In genomic region chr12:123387508-123388217, GRCh38 we compare ENCODE assay signal across 1 cellular context.
A peak's percentile ranks its signal among the peaks of the same experiment; 100 is the strongest.
TF ChIP-seq lines count a peak whose summit lies in the region.

No MANE protein-coding gene starts in this region.

TF ChIP-seq in K562, 482 proteins besides CTCF, POLR2A, EP300 and RAD21 (continued from another document and continues in another):
- TF ChIP-seq JUND (IDR thresholded peaks at IDR 0.05; ENCODE audit: borderline replicate concordance, low read depth, low read length) (peak; percentile 38; the same call in 1 of the 2 replicates), JUND (tag; IDR thresholded peaks at IDR 0.05; ENCODE audit: borderline replicate concordance, low read depth, low read length) (no peak; the same call in 2 of the 3 replicates), CBX3 (IDR thresholded peaks at IDR 0.05; ENCODE audit: borderline replicate concordance in 1 of 2, low read length in 2 of 2) (0 out of 3 replicates have a peak, but pooled peaks of 1 of the 2 experiments have one; percentile 47), STAT5A (IDR thresholded peaks at IDR 0.05; ENCODE audit: borderline replicate concordance, low read length) (peak; percentile 75), FOXP4 (CRISPR knock-in tag; IDR thresholded peaks at IDR 0.05; ENCODE audit: borderline replicate concordance) (no peak), SMARCE1 (IDR thresholded peaks at IDR 0.05) (no peak; the same call in 1 of the 2 replicates), IFI16 (CRISPR knock-in tag; IDR thresholded peaks at IDR 0.05) (no peak), GTF2B (IDR thresholded peaks at IDR 0.05; ENCODE audit: extremely low read depth, insufficient read length) (no peak), NRF1 (conservative IDR thresholded peaks at IDR 0.05 in 1 of 2, IDR thresholded peaks at IDR 0.05 in 1 of 2) (peak; percentile 24 to 33; a peak in 2 of 4 replicates), SNIP1 (IDR thresholded peaks at IDR 0.05; ENCODE audit: low read depth) (0 out of 2 replicates have a peak, but pooled peaks have one; percentile 4), HDAC1 (IDR thresholded peaks at IDR 0.05) (peak in 1 of 2 experiments; percentile 76; a peak in 2 of 4 replicates), CHCHD3 (CRISPR knock-in tag; IDR thresholded peaks at IDR 0.05) (no peak), KHSRP (IDR thresholded peaks at IDR 0.05) (no peak), NR2C2 (CRISPR knock-in tag; IDR thresholded peaks at IDR 0.05) (peak; percentile 42; the same call in 1 of the 2 replicates), NR2C2 (tag; IDR thresholded peaks at IDR 0.05) (no peak; the same call in 1 of the 2 replicates), MYC (IDR thresholded peaks at IDR 0.05; ENCODE audit: low read depth, low read length) (0 out of 2 replicates have a peak, but pooled peaks have one; percentile 11), MYC (CRISPR knock-in tag; IDR thresholded peaks at IDR 0.05; ENCODE audit: borderline replicate concordance, low read depth) (no peak), NFRKB (IDR thresholded peaks at IDR 0.05; ENCODE audit: low read depth) (peak; percentile 46; the same call in 1 of the 2 replicates), ZBTB34 (CRISPR knock-in tag; IDR thresholded peaks at IDR 0.05) (0 out of 2 replicates have a peak, but pooled peaks have one; percentile 33), CTBP1 (IDR thresholded peaks at IDR 0.05; ENCODE audit: borderline replicate concordance) (peak; percentile 63), NFYB (IDR thresholded peaks at IDR 0.05; ENCODE audit: extremely low read depth, insufficient read length) (no peak), MECOM (CRISPR knock-in tag; IDR thresholded peaks at IDR 0.05) (no peak), NCOA1 (IDR thresholded peaks at IDR 0.05; ENCODE audit: low read depth) (peak; percentile 30; the same call in 1 of the 2 replicates), RFX5 (IDR thresholded peaks at IDR 0.05; ENCODE audit: low read depth, low read length) (peak; percentile 91; the same call in 1 of the 2 replicates), KLF16 (IDR thresholded peaks at IDR 0.05) (peak; percentile 86), ZNF511 (CRISPR knock-in tag; IDR thresholded peaks at IDR 0.05) (no peak), BHLHE40 (IDR thresholded peaks at IDR 0.05; ENCODE audit: low read length) (peak; percentile 4; the same call in 1 of the 2 replicates), ZNF263 (CRISPR knock-in tag; IDR thresholded peaks at IDR 0.05; ENCODE audit: borderline replicate concordance) (peak; percentile 31; the same call in 1 of the 2 replicates), MTF1 (CRISPR knock-in tag; IDR thresholded peaks at IDR 0.05; ENCODE audit: borderline replicate concordance) (no peak), PCBP2 (IDR thresholded peaks at IDR 0.05; ENCODE audit: low read depth, low read length, poor library complexity, severe bottlenecking) (no peak), GATAD2A (IDR thresholded peaks at IDR 0.05) (peak; percentile 23; the same call in 1 of the 2 replicates), SAFB (IDR thresholded peaks at IDR 0.05; ENCODE audit: borderline replicate concordance, low read depth, low read length) (no peak), CBFA2T3 (IDR thresholded peaks at IDR 0.05) (peak; percentile 94), SP1 (CRISPR knock-in tag; IDR thresholded peaks at IDR 0.05) (peak; percentile 79), ZNF780A (CRISPR knock-in tag; IDR thresholded peaks at IDR 0.05) (no peak), ARID3A (IDR thresholded peaks at IDR 0.05; ENCODE audit: borderline replicate concordance, low read depth, low read length) (no peak), PHB2 (IDR thresholded peaks at IDR 0.05; ENCODE audit: low read depth) (no peak), MIER1 (IDR thresholded peaks at IDR 0.05; ENCODE audit: low read depth) (0 out of 2 replicates have a peak, but pooled peaks have one; percentile 51), CBFA2T2 (conservative IDR thresholded peaks at IDR 0.05) (peak; percentile 87), PKNOX1 (IDR thresholded peaks at IDR 0.05) (peak; percentile 34; the same call in 1 of the 2 replicates), TEAD1 (CRISPR knock-in tag; IDR thresholded peaks at IDR 0.05) (peak in 1 of 2 experiments; percentile 62; a peak in 2 of 4 replicates), CREBBP (IDR thresholded peaks at IDR 0.05; ENCODE audit: low read depth, low read length) (no peak), CXXC5 (CRISPR knock-in tag; IDR thresholded peaks at IDR 0.05) (peak; percentile 21), KDM1A (IDR thresholded peaks at IDR 0.05) (peak; percentile 91 to 92), MAFF (IDR thresholded peaks at IDR 0.05; ENCODE audit: low read length) (peak; percentile 18; the same call in 1 of the 2 replicates), ETV6 (IDR thresholded peaks at IDR 0.05; ENCODE audit: borderline replicate concordance in 1 of 2, low read depth in 2 of 2, low read length in 1 of 2) (no peak), ETV6 (CRISPR knock-in tag; IDR thresholded peaks at IDR 0.05; ENCODE audit: borderline replicate concordance) (no peak), EGR1 (conservative IDR thresholded peaks at IDR 0.05) (peak; percentile 53), ZEB2 (IDR thresholded peaks at IDR 0.05) (peak; percentile 67), FOXA3 (CRISPR knock-in tag; conservative IDR thresholded peaks at IDR 0.05 in 1 of 2, IDR thresholded peaks at IDR 0.05 in 1 of 2) (peak; percentile 3 to 61; a peak in 1 of 4 replicates), SUPT5H (IDR thresholded peaks at IDR 0.05) (0 out of 2 replicates have a peak, but pooled peaks have one; percentile 17), ZNF175 (CRISPR knock-in tag; IDR thresholded peaks at IDR 0.05; ENCODE audit: low read depth) (no peak), RB1 (IDR thresholded peaks at IDR 0.05; ENCODE audit: low read depth) (0 out of 2 replicates have a peak, but pooled peaks have one; percentile 13), CC2D1A (IDR thresholded peaks at IDR 0.05) (peak; percentile 34; the same call in 1 of the 2 replicates), KAT8 (IDR thresholded peaks at IDR 0.05; ENCODE audit: low read depth) (no peak), CREM (IDR thresholded peaks at IDR 0.05; ENCODE audit: low read depth) (peak; percentile 60; the same call in 1 of the 2 replicates), CLOCK (CRISPR knock-in tag; IDR thresholded peaks at IDR 0.05; ENCODE audit: borderline replicate concordance) (no peak), CCNT2 (IDR thresholded peaks at IDR 0.05; ENCODE audit: borderline replicate concordance, extremely low read depth, insufficient read length, low read depth, low read length) (peak; percentile 65), CREB1 (IDR thresholded peaks at IDR 0.05) (peak; percentile 51; the same call in 1 of the 2 replicates), CREB1 (CRISPR knock-in tag; IDR thresholded peaks at IDR 0.05) (no peak), ZFX (CRISPR knock-in tag; IDR thresholded peaks at IDR 0.05) (peak; percentile 67), ZBTB1 (CRISPR knock-in tag; IDR thresholded peaks at IDR 0.05; ENCODE audit: borderline replicate concordance, low read depth) (no peak), HDAC3 (IDR thresholded peaks at IDR 0.05; ENCODE audit: borderline replicate concordance, partially characterized antibody) (peak; percentile 12), ZNF583 (CRISPR knock-in tag; IDR thresholded peaks at IDR 0.05) (peak; percentile 12; the same call in 1 of the 2 replicates), UBTF (IDR thresholded peaks at IDR 0.05; ENCODE audit: borderline replicate concordance in 1 of 2, low read depth in 2 of 2, low read length in 2 of 2) (0 out of 4 replicates have a peak, but pooled peaks of 1 of the 2 experiments have one; percentile 43), SMAD1 (IDR thresholded peaks at IDR 0.05; ENCODE audit: low read depth, low read length, partially characterized antibody) (peak; percentile 3), NR3C1 (CRISPR knock-in tag; IDR thresholded peaks at IDR 0.05) (no peak)
